In the genomic region with DNA sequence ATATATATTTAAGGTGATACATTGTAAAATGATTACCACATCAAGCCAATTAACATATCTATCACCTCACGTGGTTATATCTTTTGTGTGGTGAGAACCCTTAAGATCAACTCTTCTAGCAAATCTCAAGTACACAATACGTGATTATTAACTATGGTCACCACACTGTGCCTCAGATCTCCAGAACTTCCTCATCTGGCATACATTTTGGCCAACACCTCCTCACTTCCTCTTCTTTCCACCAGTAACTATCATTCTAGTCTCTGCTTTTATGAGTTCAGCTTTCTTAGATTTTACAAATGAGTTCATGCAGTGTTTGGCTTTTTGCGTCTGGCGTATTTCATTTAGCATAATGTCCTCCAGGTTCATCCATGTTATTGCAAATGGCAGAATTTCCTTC, we compare ENCODE assay signal across 26 cellular contexts. TPM values are rescaled to one million over a fixed set of nuclear protein-coding genes. Genes with fewer than 3 reads are reported as not detected.
DNase-seq lines count a peak whose midpoint lies in the region; ATAC-seq, FAIRE-seq and TF ChIP-seq lines count a peak whose summit lies in the region.
"Had no signal": no experiment of that assay in that cellular context is flagged by ENCODE, and none has a peak within 500 bp of the region (broad histone marks: within the 10 kb centered on the region; RNA-seq: fewer than 3 reads in every experiment).

No MANE protein-coding gene starts in this region.

- H3K4me3 Mint-ChIP-seq in effector memory CD8-positive, alpha-beta T cell = no peak overlapping the region
- H3K4me3 Mint-ChIP-seq in MCF 10A (ENCODE audit: unreplicated experiment) = no peak overlapping the region
- H3K4me3 Mint-ChIP-seq: CD8-positive, alpha-beta memory T cell; type B pancreatic cell had no signal

- TF ChIP-seq POLR2A in GM12878 (IDR thresholded peaks at IDR 0.05; ENCODE audit: low read depth, low read length) = no peak

- peaks cover 68% of the 10 kb centered on the region for H3K4me1 ChIP-seq in GM12878 (ENCODE audit: control insufficient read depth, insufficient read depth, low read length)
- H3K4me1 ChIP-seq: A549, breast epithelium, esophagus squamous epithelium had no signal

- POLR2A ChIA-PET in GM12878 (lab: Charles Lee) = no interaction called here
- POLR2A ChIA-PET in MCF 10A (lab: Yijun Ruan, JAX) = no interaction called here

- no peaks in the 10 kb centered on the region for H4K20me1 ChIP-seq in GM12878 (ENCODE audit: control insufficient read depth, insufficient read depth)

- no peak overlapping the region for H3K4me2 ChIP-seq in GM12878 (ENCODE audit: control insufficient read depth, insufficient read depth)
- H3K4me2 ChIP-seq: A549, smooth muscle cell had no signal

- no peak overlapping the region for H2AFZ ChIP-seq in GM12878 (ENCODE audit: control insufficient read depth, low read depth, low read length)

- ATAC-seq in GM12878 = 0 out of 3 replicates have a peak, but pooled peaks have one; percentile 3
- no peak for ATAC-seq in effector memory CD8-positive, alpha-beta T cell (replicated peaks)
- ATAC-seq: A549; stimulated activated naive CD8-positive, alpha-beta T cell treated with anti-CD3 and anti-CD28 coated beads, Interleukin-15, Interleukin-2, amounts not matched to agents 100 U/mL and 50 U/mL, for 24 hours had no signal

- no peak for TF ChIP-seq EP300 in GM12878 (IDR thresholded peaks at IDR 0.05; ENCODE audit: borderline replicate concordance in 1 of 2, control insufficient read depth in 1 of 2, low read depth in 2 of 2, low read length in 2 of 2)

- no peaks in the 10 kb centered on the region for H3K79me2 ChIP-seq in GM12878 (ENCODE audit: control insufficient read depth, insufficient read depth, low read length)

- FAIRE-seq in GM19239 (lab: Jason Lieb, UNC) = peak; percentile 88
- FAIRE-seq in GM12878 (lab: Jason Lieb, UNC) = no peak
- FAIRE-seq: A549, keratinocyte had no signal

- H3K9ac ChIP-seq in GM12878 (ENCODE audit: control insufficient read depth, insufficient read depth, low read length) = no peak overlapping the region

- no peaks in the 10 kb centered on the region for H3K36me3 Mint-ChIP-seq in effector memory CD8-positive, alpha-beta T cell (ENCODE audit: insufficient read depth)
- no peaks in the 10 kb centered on the region for H3K36me3 Mint-ChIP-seq in MCF 10A (ENCODE audit: insufficient read depth, unreplicated experiment)
- H3K36me3 Mint-ChIP-seq: CD8-positive, alpha-beta memory T cell; type B pancreatic cell had no signal

- peaks cover 0 to 13% of the 10 kb centered on the region in 2 donors for H3K27me3 Mint-ChIP-seq in effector memory CD8-positive, alpha-beta T cell
- H3K27me3 Mint-ChIP-seq in MCF 10A (ENCODE audit: insufficient read depth, unreplicated experiment) = peaks cover 11% of the 10 kb centered on the region
- H3K27me3 Mint-ChIP-seq: CD8-positive, alpha-beta memory T cell; type B pancreatic cell had no signal

- H3K36me3 ChIP-seq in GM12878 (ENCODE audit: control insufficient read depth in 2 of 2, insufficient read depth in 2 of 2, low read length in 1 of 2) = no peaks in the 10 kb centered on the region; a peak in 1 of 4 replicates
- H3K36me3 ChIP-seq: breast epithelium, esophagus squamous epithelium had no signal

- in situ Hi-C loops in GM12878 (cut with MboI) = no loop called here

- BruUV-seq in GM12878 (replicated peaks; lab: Mats Ljungman, UMichigan) (no TSS peak), MCF 10A (replicated peaks; lab: Mats Ljungman, UMichigan) (no TSS peak)

- TF ChIP-seq CTCF in GM12878 (IDR thresholded peaks at IDR 0.05 in 2 of 3, conservative IDR thresholded peaks at IDR 0.05 in 1 of 3; ENCODE audit: control insufficient read depth in 2 of 3, extremely low read depth in 1 of 3, insufficient read depth in 1 of 3, low read depth in 3 of 3, low read length in 3 of 3) (no peak), MCF 10A (IDR thresholded peaks at IDR 0.05; ENCODE audit: unreplicated experiment) (no peak)

- H3K27me3 ChIP-seq in GM12878 (replicated peaks in 1 of 2; ENCODE audit: control insufficient read depth in 2 of 2, insufficient read depth in 2 of 2, low read length in 1 of 2) = no peaks in the 10 kb centered on the region
- H3K27me3 ChIP-seq: breast epithelium, esophagus squamous epithelium had no signal

- RAD21 ChIA-PET in GM12878 (lab: Charles Lee; ENCODE audit: unreplicated experiment) = interaction anchor here (0.7 kb wide), 1 partner anchor 21 kb away, joined by 3 read pairs; no protein-coding TSS in a partner anchor

- no peak overlapping the region for H3K27ac ChIP-seq in GM12878 (ENCODE audit: control insufficient read depth, insufficient read depth)
- H3K27ac ChIP-seq: A549, breast epithelium, esophagus squamous epithelium had no signal

- H3K4me3 ChIP-seq in GM12878 = no peak overlapping the region
- H3K4me3 ChIP-seq: A549, breast epithelium, esophagus squamous epithelium, smooth muscle cell had no signal

- 58% methylated on average over 4 of the region's 4 CpGs for WGBS in GM12878 (ENCODE audit: insufficient coverage, insufficient replicate concordance, low lambda C conversion rate, missing lambda C conversion rate)

- TF ChIP-seq RAD21 in GM12878 (IDR thresholded peaks at IDR 0.05; ENCODE audit: insufficient read depth, low read depth, low read length) = no peak

- no peaks in the 10 kb centered on the region for H3K9me3 Mint-ChIP-seq in effector memory CD8-positive, alpha-beta T cell
- H3K9me3 Mint-ChIP-seq in MCF 10A (ENCODE audit: unreplicated experiment) = no peaks in the 10 kb centered on the region
- H3K9me3 Mint-ChIP-seq: CD8-positive, alpha-beta memory T cell had no signal

- intact Hi-C loops in GM12878 (cut with micrococcal nuclease; ENCODE audit: unreplicated experiment) (loop anchor here (5.0 kb wide), 1 partner anchor 336 kb away; no protein-coding TSS in a partner anchor), MCF 10A (cut with micrococcal nuclease) (no loop called here)

- peaks cover 8 to 10% of the 10 kb centered on the region in 2 donors for H3K4me1 Mint-ChIP-seq in effector memory CD8-positive, alpha-beta T cell (ENCODE audit: low read depth in 2 of 2)
- H3K4me1 Mint-ChIP-seq in MCF 10A (ENCODE audit: insufficient read depth, unreplicated experiment) = peaks cover 6% of the 10 kb centered on the region

- H3K9me3 ChIP-seq in GM12878 (replicated peaks; ENCODE audit: control insufficient read depth, insufficient read depth, low read length) = no peaks in the 10 kb centered on the region; the same call in 2 of the 3 replicates
- H3K9me3 ChIP-seq: A549, breast epithelium, esophagus squamous epithelium had no signal

- CTCF ChIA-PET in GM12878 (lab: Yijun Ruan, JAX) = no interaction called here
- CTCF ChIA-PET in MCF 10A (lab: Yijun Ruan, JAX) = no interaction called here

- SMC1A ChIA-PET in GM12878 (lab: Charles Lee; ENCODE audit: uncharacterized antibody, unreplicated experiment) = interaction anchor here (0.8 to 12.2 kb wide), 6 partner anchors 13 to 169 kb away, joined by 3 to 160 read pairs (median 4); no protein-coding TSS in a partner anchor

- H3K27ac Mint-ChIP-seq in effector memory CD8-positive, alpha-beta T cell = no peak overlapping the region
- no peak overlapping the region for H3K27ac Mint-ChIP-seq in MCF 10A (ENCODE audit: low read depth, unreplicated experiment)
- H3K27ac Mint-ChIP-seq: CD8-positive, alpha-beta memory T cell; type B pancreatic cell had no signal

- DNase-seq in AML-193 (lab: John Stamatoyannopoulos, UW) = peak; percentile 86 to 89
- DNase-seq in GM19239 (ENCODE audit: insufficient read length, low spot score) = no peak
- DNase-seq in NOMO-1 (lab: John Stamatoyannopoulos, UW; ENCODE audit: unreplicated experiment in 2 of 2) = peak; percentile 57 to 82
- no peak for DNase-seq in GM12878 (ENCODE audit: low read depth, low spot score)
- DNase-seq in activated CD8-positive, alpha-beta memory T cell treated with anti-CD3 and anti-CD28 coated beads, Interleukin-2, amount 50 U/mL, for 4 hours = no peak
- no peak for DNase-seq in NCI-H1436 treated with DMSO at 0.1 percent for 48 hours (lab: John Stamatoyannopoulos, UW)
- DNase-seq in effector memory CD8-positive, alpha-beta T cell = no peak
- no peak for DNase-seq in MCF 10A (ENCODE audit: unreplicated experiment)
- DNase-seq: activated CD4-positive, alpha-beta T cell treated with anti-CD3 and anti-CD28 coated beads, Interleukin-2, amount 50 U/mL, for 1 hour; activated T-cell treated with anti-CD3 and anti-CD28 coated beads, Interleukin-2, amount 50 U/mL, for 1 hour; CD8-positive, alpha-beta memory T cell; EL; esophagus squamous epithelium; head of caudate nucleus; NCI-H2081 treated with DMSO at 0.1 percent for 48 hours; NCI-H748 treated with DMSO at 0.1 percent for 48 hours; stimulated activated naive CD8-positive, alpha-beta T cell treated with anti-CD3 and anti-CD28 coated beads, Interleukin-15, Interleukin-2, amounts not matched to agents 100 U/mL and 50 U/mL, for 24 hours had no signal

RNA-seq across cellular contexts. Expression of gene PRKACG, which starts 35.9 kb away (rescaled TPM):
- total RNA-seq in GM12878 (2013; cell fraction: nucleolus; rRNA removed) = not detected in 2 replicates
- total RNA-seq in GM12878 (2014; rRNA removed) (not detected in 2 replicates), GM12878 (2014; rRNA removed; fragmentation: Illumina TruSeq; extraction: Trizol) (not detected in 2 replicates), GM12878 (2021) (not detected in 2 replicates), MCF 10A (2022) (not detected in 2 replicates)
- not detected for polyA plus RNA-seq in GM12878 (2011; ENCODE audit: low read depth)
- polyA plus RNA-seq in GM12878 (2011; rRNA removed) (not detected in 2 replicates), GM12878 (2014; fragmentation: Illumina TruSeq; extraction: Trizol) (not detected in 2 replicates), GM12878 (2014; fragmentation: Nextera tagmentation; extraction: Ambion mirVana) (not detected), GM12878 (2014; rRNA removed) (not detected in 2 replicates), GM12878 (2016; fragmentation: Nextera tagmentation; extraction: Ambion mirVana) (not detected)
- not detected in 2 replicates for polyA plus RNA-seq in GM12878 (2011; cell fraction: cytosol; rRNA removed)
- not detected in 2 replicates for polyA plus RNA-seq in GM12878 (2011; cell fraction: nucleus; rRNA removed)
- polyA plus RNA-seq in GM12878 (2012) = not detected in 2 replicates
- polyA minus RNA-seq in GM12878 (2011; rRNA and poly(A)+ RNA removed) = not detected in 2 replicates
- polyA minus RNA-seq in GM12878 (2011; cell fraction: cytosol; rRNA and poly(A)+ RNA removed) = not detected in 2 replicates
- not detected in 2 replicates for polyA minus RNA-seq in GM12878 (2011; cell fraction: nucleus; rRNA and poly(A)+ RNA removed)
- total RNA-seq: breast epithelium; CD8-positive, alpha-beta memory T cell; esophagus squamous epithelium; HT1080; mononuclear cell; osteocyte; smooth muscle cell; T-helper 2 cell treated with Interferon-gamma antibody and Interleukin-4, amounts not matched to agents 100 ng/mL and 5 ng/mL, for 36 hours had no signal
- polyA plus RNA-seq: A549; CD8-positive, alpha-beta memory T cell; keratinocyte; smooth muscle cell had no signal

RNA-seq across cellular contexts. Expression of gene FXN, which starts 57.5 kb away (rescaled TPM):
- 14.3 and 16.1 TPM in 2 replicates for total RNA-seq in GM12878 (2013; cell fraction: nucleolus; rRNA removed)
- total RNA-seq in GM12878 (2014; rRNA removed) (7.3 and 8.9 TPM in 2 replicates), GM12878 (2014; rRNA removed; fragmentation: Illumina TruSeq; extraction: Trizol) (15.7 and 16.9 TPM in 2 replicates), GM12878 (2021) (20.6 and 23.8 TPM in 2 replicates), MCF 10A (2022) (18.4 and 31.6 TPM in 2 replicates)
- polyA plus RNA-seq in GM12878 (2011; ENCODE audit: low read depth) = 21.3 TPM
- polyA plus RNA-seq in GM12878 (2011; rRNA removed) (26.4 and 28.8 TPM in 2 replicates), GM12878 (2014; fragmentation: Illumina TruSeq; extraction: Trizol) (32.6 and 39.8 TPM in 2 replicates), GM12878 (2014; fragmentation: Nextera tagmentation; extraction: Ambion mirVana) (10 to 100 TPM; 21.0 to 22.3 TPM), GM12878 (2014; rRNA removed) (21.4 and 22.5 TPM in 2 replicates), GM12878 (2016; fragmentation: Nextera tagmentation; extraction: Ambion mirVana) (10 to 100 TPM; 72.0 to 78.0 TPM)
- 26.9 and 36.4 TPM in 2 replicates for polyA plus RNA-seq in GM12878 (2011; cell fraction: cytosol; rRNA removed)
- 11.1 and 13.8 TPM in 2 replicates for polyA plus RNA-seq in GM12878 (2011; cell fraction: nucleus; rRNA removed)
- 14.4 and 15.5 TPM in 2 replicates for polyA plus RNA-seq in GM12878 (2012)
- 13.9 and 15.4 TPM in 2 replicates for polyA minus RNA-seq in GM12878 (2011; rRNA and poly(A)+ RNA removed)
- polyA minus RNA-seq in GM12878 (2011; cell fraction: cytosol; rRNA and poly(A)+ RNA removed) = 2.9 and 10.1 TPM in 2 replicates
- polyA minus RNA-seq in GM12878 (2011; cell fraction: nucleus; rRNA and poly(A)+ RNA removed) = 1.8 and 4.9 TPM in 2 replicates

Comparison
In these comparisons a context has a peak if more than half of its experiments do, and no peak if none do; other contexts are left out.
1. DNase-seq: peak in AML-193 (2 of 2) and NOMO-1 (2 of 2); none in GM19239 (single experiment), GM12878 (single experiment), activated CD8-positive, alpha-beta memory T cell treated with anti-CD3 and anti-CD28 coated beads, Interleukin-2, amount 50 U/mL, for 4 hours (single experiment), NCI-H1436 treated with DMSO at 0.1 percent for 48 hours (single experiment), effector memory CD8-positive, alpha-beta T cell (0 of 3) and MCF 10A (single experiment).